In genomic region chr3:111539351-111540331, GRCh38 we compare ENCODE assay signal across 8 cellular contexts. TPM values are rescaled to one million over a fixed set of nuclear protein-coding genes. Genes with fewer than 3 reads are reported as not detected.
A peak's percentile ranks its signal among the peaks of the same experiment; 100 is the strongest.
DNase-seq lines count a peak whose midpoint lies in the region; ATAC-seq and TF ChIP-seq lines count a peak whose summit lies in the region.

No MANE protein-coding gene starts in this region.

- WGBS in trophoblast cell (ENCODE audit: extremely low coverage, insufficient coverage, insufficient read length), result no CpG with 5 or more reads among the region's 10 CpGs

- H3K14ac ChIP-seq in trophoblast cell (ENCODE audit: low read length), result no peak overlapping the region

- H3K23ac ChIP-seq in trophoblast cell (ENCODE audit: low read length), result no peak overlapping the region

- H3K27me3 ChIP-seq in BJ (ENCODE audit: control insufficient read depth, insufficient read depth, low read length), result no peaks in the 10 kb centered on the region
- H3K27me3 ChIP-seq in trophoblast cell (ENCODE audit: insufficient read depth, low read length), result no peaks in the 10 kb centered on the region
- no peaks in the 10 kb centered on the region for H3K27me3 ChIP-seq in MG63

- H3K27ac ChIP-seq in trophoblast cell (ENCODE audit: low read depth, low read length), result no peak overlapping the region

- no peak overlapping the region for H2AFZ ChIP-seq in trophoblast cell (ENCODE audit: insufficient read depth, low read length, poor library complexity)

- no peak overlapping the region for H3K9ac ChIP-seq in trophoblast cell (ENCODE audit: low read length)

- no peak overlapping the region for H2BK120ac ChIP-seq in trophoblast cell (ENCODE audit: insufficient read depth, low read length, poor library complexity)

- no peak overlapping the region for H2BK5ac ChIP-seq in trophoblast cell (ENCODE audit: low read depth, low read length, poor library complexity)

- H3K4me3 ChIP-seq in BJ (ENCODE audit: low read depth, low read length) (no peak overlapping the region), trophoblast cell (ENCODE audit: low read depth, low read length) (no peak overlapping the region), MG63 (no peak overlapping the region)

- no peak overlapping the region for H4K12ac ChIP-seq in trophoblast cell (ENCODE audit: low read depth, low read length)

- H3K4me1 ChIP-seq in trophoblast cell (ENCODE audit: control insufficient read depth in 1 of 2, insufficient read depth in 2 of 2, low read length in 2 of 2), result peaks cover 1 to 3% of the 10 kb centered on the region in 2 experiments

- ATAC-seq in GM18867 (IDR thresholded peaks at IDR 0.05; ENCODE audit: unreplicated experiment) (peak; percentile 74), HG03060 (IDR thresholded peaks at IDR 0.05; ENCODE audit: low read depth, unreplicated experiment) (peak; percentile 45)

- H3K4me2 ChIP-seq in trophoblast cell (ENCODE audit: low read length), result no peak overlapping the region

- H4K91ac ChIP-seq in trophoblast cell (ENCODE audit: low read depth, low read length), result no peak overlapping the region

- peaks cover 14% of the 10 kb centered on the region for H3K79me1 ChIP-seq in trophoblast cell (ENCODE audit: low read length)

- H3K4ac ChIP-seq in trophoblast cell (ENCODE audit: low read depth, low read length), result no peak overlapping the region

- H3K36me3 ChIP-seq in BJ (ENCODE audit: control insufficient read depth, insufficient read depth, low read length) (no peaks in the 10 kb centered on the region), trophoblast cell (ENCODE audit: control insufficient read depth in 1 of 2, insufficient read depth in 2 of 2, low read length in 2 of 2) (peaks cover 0 to 3% of the 10 kb centered on the region in 2 experiments), MG63 (no peaks in the 10 kb centered on the region)

- H3K79me2 ChIP-seq in trophoblast cell (ENCODE audit: control insufficient read depth, insufficient read depth, low read length, poor library complexity), result no peaks in the 10 kb centered on the region

- CTCF ChIA-PET in BJ (lab: Yijun Ruan, JAX), result interaction anchor here (0.7 to 1.6 kb wide), 6 partner anchors 9 to 1966 kb away, joined by 3 to 5 read pairs (median 4); no protein-coding TSS in a partner anchor

- no peak overlapping the region for H2BK12ac ChIP-seq in trophoblast cell (ENCODE audit: low read length)

- POLR2A ChIA-PET in BJ (lab: Charles Lee), result no interaction called here

- peak; percentile 81 for TF ChIP-seq CTCF in BJ (IDR thresholded peaks at IDR 0.05; ENCODE audit: insufficient read depth, low read depth, low read length)

- no peak overlapping the region for H4K8ac ChIP-seq in trophoblast cell (ENCODE audit: low read depth, low read length)

- H2AK5ac ChIP-seq in trophoblast cell (ENCODE audit: low read length), result no peak overlapping the region

- no peaks in the 10 kb centered on the region for H3K9me3 ChIP-seq in trophoblast cell (ENCODE audit: insufficient read depth, low read depth, low read length)
- H3K9me3 ChIP-seq in MG63, result no peaks in the 10 kb centered on the region

- DNase-seq in BJ (ENCODE audit: low read depth), result no peak
- peak; percentile 78 for DNase-seq in NCI-H748 (lab: John Stamatoyannopoulos, UW; ENCODE audit: unreplicated experiment)
- peak; percentile 71 for DNase-seq in activated CD8-positive, alpha-beta memory T cell treated with anti-CD3 and anti-CD28 coated beads, Interleukin-2, amount 50 U/mL, for 4 hours
- DNase-seq in fibroblast of gingiva (ENCODE audit: low read depth), result peak; percentile 21
- peak; percentile 53 to 71 for DNase-seq in trophoblast cell
- DNase-seq in MG63, result no peak

- no peak overlapping the region for H3K18ac ChIP-seq in trophoblast cell (ENCODE audit: low read length)

RNA-seq across cellular contexts. Expression of gene CD96, which starts 2.4 kb away (rescaled TPM):
- 0.06 and 0.18 TPM in 2 replicates for polyA plus RNA-seq in BJ (2011; rRNA removed)
- not detected in 2 replicates for polyA minus RNA-seq in BJ (2011; rRNA and poly(A)+ RNA removed)
- polyA plus RNA-seq in trophoblast cell (2013), result 0.46 and 0.49 TPM in 2 replicates
- not detected in 2 replicates for total RNA-seq in MG63 (2014; rRNA removed; shearing (Covaris generic); ENCODE audit: low replicate concordance)

RNA-seq across cellular contexts. Expression of gene ZBED2, which starts 55.5 kb away (rescaled TPM):
- polyA plus RNA-seq in BJ (2011; rRNA removed), result 0.07 TPM in 1 of 2 replicates, not detected in the other
- not detected in 2 replicates for polyA minus RNA-seq in BJ (2011; rRNA and poly(A)+ RNA removed)
- polyA plus RNA-seq in trophoblast cell (2013), result 7.3 and 7.8 TPM in 2 replicates
- not detected in 2 replicates for total RNA-seq in MG63 (2014; rRNA removed; shearing (Covaris generic); ENCODE audit: low replicate concordance)

Comparison
In these comparisons a context has a peak if more than half of its experiments do, and no peak if none do; other contexts are left out.
1. DNase-seq: peak in NCI-H748 (single experiment), activated CD8-positive, alpha-beta memory T cell treated with anti-CD3 and anti-CD28 coated beads, Interleukin-2, amount 50 U/mL, for 4 hours (single experiment), fibroblast of gingiva (single experiment) and trophoblast cell (2 of 2); none in BJ (single experiment) and MG63 (single experiment).